1 cellular context compared by ENCODE assay signal in genomic region chr12:53097564-53098353, GRCh38.
TF ChIP-seq lines count a peak whose summit lies in the region.

Gene IGFBP6, plus strand, starts transcription at chr12:53097667. Its CDS starts 51 bp downstream, at chr12:53097718.

TF ChIP-seq in K562, 482 proteins besides CTCF, POLR2A, EP300 and RAD21 (continued from another document and continues in another):
- TF ChIP-seq, protein P1, sequence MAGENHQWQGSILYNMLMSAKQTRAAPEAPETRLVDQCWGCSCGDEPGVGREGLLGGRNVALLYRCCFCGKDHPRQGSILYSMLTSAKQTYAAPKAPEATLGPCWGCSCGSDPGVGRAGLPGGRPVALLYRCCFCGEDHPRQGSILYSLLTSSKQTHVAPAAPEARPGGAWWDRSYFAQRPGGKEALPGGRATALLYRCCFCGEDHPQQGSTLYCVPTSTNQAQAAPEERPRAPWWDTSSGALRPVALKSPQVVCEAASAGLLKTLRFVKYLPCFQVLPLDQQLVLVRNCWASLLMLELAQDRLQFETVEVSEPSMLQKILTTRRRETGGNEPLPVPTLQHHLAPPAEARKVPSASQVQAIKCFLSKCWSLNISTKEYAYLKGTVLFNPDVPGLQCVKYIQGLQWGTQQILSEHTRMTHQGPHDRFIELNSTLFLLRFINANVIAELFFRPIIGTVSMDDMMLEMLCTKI (IDR thresholded peaks at IDR 0.05; ENCODE audit: partially characterized antibody), result no peak
- TF ChIP-seq, protein P2, sequence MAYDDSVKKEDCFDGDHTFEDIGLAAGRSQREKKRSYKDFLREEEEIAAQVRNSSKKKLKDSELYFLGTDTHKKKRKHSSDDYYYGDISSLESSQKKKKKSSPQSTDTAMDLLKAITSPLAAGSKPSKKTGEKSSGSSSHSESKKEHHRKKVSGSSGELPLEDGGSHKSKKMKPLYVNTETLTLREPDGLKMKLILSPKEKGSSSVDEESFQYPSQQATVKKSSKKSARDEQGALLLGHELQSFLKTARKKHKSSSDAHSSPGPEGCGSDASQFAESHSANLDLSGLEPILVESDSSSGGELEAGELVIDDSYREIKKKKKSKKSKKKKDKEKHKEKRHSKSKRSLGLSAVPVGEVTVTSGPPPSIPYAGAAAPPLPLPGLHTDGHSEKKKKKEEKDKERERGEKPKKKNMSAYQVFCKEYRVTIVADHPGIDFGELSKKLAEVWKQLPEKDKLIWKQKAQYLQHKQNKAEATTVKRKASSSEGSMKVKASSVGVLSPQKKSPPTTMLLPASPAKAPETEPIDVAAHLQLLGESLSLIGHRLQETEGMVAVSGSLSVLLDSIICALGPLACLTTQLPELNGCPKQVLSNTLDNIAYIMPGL (CRISPR knock-in tag; IDR thresholded peaks at IDR 0.05), result no peak
- no peak for TF ChIP-seq BRD4 (IDR thresholded peaks at IDR 0.05)
- TF ChIP-seq TEAD1 (CRISPR knock-in tag; IDR thresholded peaks at IDR 0.05), result no peak
- TF ChIP-seq TGIF2 (CRISPR knock-in tag; IDR thresholded peaks at IDR 0.05), result no peak
- TF ChIP-seq E2F6 (IDR thresholded peaks at IDR 0.05; ENCODE audit: borderline replicate concordance in 1 of 2, extremely low read depth in 1 of 2, insufficient read depth in 1 of 2, insufficient read length in 1 of 2, low read depth in 1 of 2, low read length in 1 of 2, poor library complexity in 1 of 2, severe bottlenecking in 1 of 2), result peak; percentile 45 to 76
- TF ChIP-seq ARID4B (CRISPR knock-in tag; IDR thresholded peaks at IDR 0.05), result peak; percentile 48; the same call in 1 of the 2 replicates
- no peak for TF ChIP-seq E2F5 (CRISPR knock-in tag; IDR thresholded peaks at IDR 0.05)
- no peak for TF ChIP-seq ZBTB12 (CRISPR knock-in tag; IDR thresholded peaks at IDR 0.05)
- TF ChIP-seq GTF2F1 (IDR thresholded peaks at IDR 0.05; ENCODE audit: low read depth, low read length), result no peak
- TF ChIP-seq, protein P3, sequence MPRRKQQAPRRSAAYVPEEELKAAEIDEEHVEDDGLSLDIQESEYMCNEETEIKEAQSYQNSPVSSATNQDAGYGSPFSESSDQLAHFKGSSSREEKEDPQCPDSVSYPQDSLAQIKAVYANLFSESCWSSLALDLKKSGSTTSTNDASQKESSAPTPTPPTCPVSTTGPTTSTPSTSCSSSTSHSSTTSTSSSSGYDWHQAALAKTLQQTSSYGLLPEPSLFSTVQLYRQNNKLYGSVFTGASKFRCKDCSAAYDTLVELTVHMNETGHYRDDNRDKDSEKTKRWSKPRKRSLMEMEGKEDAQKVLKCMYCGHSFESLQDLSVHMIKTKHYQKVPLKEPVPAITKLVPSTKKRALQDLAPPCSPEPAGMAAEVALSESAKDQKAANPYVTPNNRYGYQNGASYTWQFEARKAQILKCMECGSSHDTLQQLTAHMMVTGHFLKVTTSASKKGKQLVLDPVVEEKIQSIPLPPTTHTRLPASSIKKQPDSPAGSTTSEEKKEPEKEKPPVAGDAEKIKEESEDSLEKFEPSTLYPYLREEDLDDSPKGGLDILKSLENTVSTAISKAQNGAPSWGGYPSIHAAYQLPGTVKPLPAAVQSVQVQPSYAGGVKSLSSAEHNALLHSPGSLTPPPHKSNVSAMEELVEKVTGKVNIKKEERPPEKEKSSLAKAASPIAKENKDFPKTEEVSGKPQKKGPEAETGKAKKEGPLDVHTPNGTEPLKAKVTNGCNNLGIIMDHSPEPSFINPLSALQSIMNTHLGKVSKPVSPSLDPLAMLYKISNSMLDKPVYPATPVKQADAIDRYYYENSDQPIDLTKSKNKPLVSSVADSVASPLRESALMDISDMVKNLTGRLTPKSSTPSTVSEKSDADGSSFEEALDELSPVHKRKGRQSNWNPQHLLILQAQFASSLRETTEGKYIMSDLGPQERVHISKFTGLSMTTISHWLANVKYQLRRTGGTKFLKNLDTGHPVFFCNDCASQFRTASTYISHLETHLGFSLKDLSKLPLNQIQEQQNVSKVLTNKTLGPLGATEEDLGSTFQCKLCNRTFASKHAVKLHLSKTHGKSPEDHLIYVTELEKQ (CRISPR knock-in tag; IDR thresholded peaks at IDR 0.05), result no peak
- TF ChIP-seq MNT (conservative IDR thresholded peaks at IDR 0.05), result peak in 1 of 2 experiments; percentile 56; a peak in 1 of 4 replicates
- TF ChIP-seq MYC (IDR thresholded peaks at IDR 0.05; ENCODE audit: low read depth, low read length), result 0 out of 2 replicates have a peak, but pooled peaks have one; percentile 15
- no peak for TF ChIP-seq MYC (CRISPR knock-in tag; IDR thresholded peaks at IDR 0.05; ENCODE audit: borderline replicate concordance, low read depth)
- no peak for TF ChIP-seq SMAD4 (CRISPR knock-in tag; conservative IDR thresholded peaks at IDR 0.05)
- TF ChIP-seq NRF1 (conservative IDR thresholded peaks at IDR 0.05 in 1 of 2, IDR thresholded peaks at IDR 0.05 in 1 of 2), result peak; percentile 33 to 41; a peak in 3 of 4 replicates
- TF ChIP-seq NFIC (IDR thresholded peaks at IDR 0.05), result peak; percentile 83
- no peak for TF ChIP-seq E4F1 (CRISPR knock-in tag; IDR thresholded peaks at IDR 0.05; ENCODE audit: borderline replicate concordance)
- no peak for TF ChIP-seq ZNF239 (CRISPR knock-in tag; IDR thresholded peaks at IDR 0.05)
- TF ChIP-seq BRCA1 (IDR thresholded peaks at IDR 0.05), result no peak
- TF ChIP-seq BRCA1 (CRISPR knock-in tag; IDR thresholded peaks at IDR 0.05), result no peak
- TF ChIP-seq, protein P4, sequence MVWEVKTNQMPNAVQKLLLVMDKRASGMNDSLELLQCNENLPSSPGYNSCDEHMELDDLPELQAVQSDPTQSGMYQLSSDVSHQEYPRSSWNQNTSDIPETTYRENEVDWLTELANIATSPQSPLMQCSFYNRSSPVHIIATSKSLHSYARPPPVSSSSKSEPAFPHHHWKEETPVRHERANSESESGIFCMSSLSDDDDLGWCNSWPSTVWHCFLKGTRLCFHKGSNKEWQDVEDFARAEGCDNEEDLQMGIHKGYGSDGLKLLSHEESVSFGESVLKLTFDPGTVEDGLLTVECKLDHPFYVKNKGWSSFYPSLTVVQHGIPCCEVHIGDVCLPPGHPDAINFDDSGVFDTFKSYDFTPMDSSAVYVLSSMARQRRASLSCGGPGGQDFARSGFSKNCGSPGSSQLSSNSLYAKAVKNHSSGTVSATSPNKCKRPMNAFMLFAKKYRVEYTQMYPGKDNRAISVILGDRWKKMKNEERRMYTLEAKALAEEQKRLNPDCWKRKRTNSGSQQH (CRISPR knock-in tag; IDR thresholded peaks at IDR 0.05), result no peak
- TF ChIP-seq OTX1 (CRISPR knock-in tag; IDR thresholded peaks at IDR 0.05), result no peak
- TF ChIP-seq CBX2 (IDR thresholded peaks at IDR 0.05; ENCODE audit: insufficient read depth, low read length, poor library complexity, severe bottlenecking), result no peak
- no peak for TF ChIP-seq CHAMP1 (IDR thresholded peaks at IDR 0.05)
- no peak for TF ChIP-seq ZNF140 (CRISPR knock-in tag; IDR thresholded peaks at IDR 0.05)
- TF ChIP-seq LEF1 (IDR thresholded peaks at IDR 0.05), result no peak
- no peak; the same call in 1 of the 2 replicates for TF ChIP-seq ATF7 (IDR thresholded peaks at IDR 0.05)
